In the genomic region with DNA sequence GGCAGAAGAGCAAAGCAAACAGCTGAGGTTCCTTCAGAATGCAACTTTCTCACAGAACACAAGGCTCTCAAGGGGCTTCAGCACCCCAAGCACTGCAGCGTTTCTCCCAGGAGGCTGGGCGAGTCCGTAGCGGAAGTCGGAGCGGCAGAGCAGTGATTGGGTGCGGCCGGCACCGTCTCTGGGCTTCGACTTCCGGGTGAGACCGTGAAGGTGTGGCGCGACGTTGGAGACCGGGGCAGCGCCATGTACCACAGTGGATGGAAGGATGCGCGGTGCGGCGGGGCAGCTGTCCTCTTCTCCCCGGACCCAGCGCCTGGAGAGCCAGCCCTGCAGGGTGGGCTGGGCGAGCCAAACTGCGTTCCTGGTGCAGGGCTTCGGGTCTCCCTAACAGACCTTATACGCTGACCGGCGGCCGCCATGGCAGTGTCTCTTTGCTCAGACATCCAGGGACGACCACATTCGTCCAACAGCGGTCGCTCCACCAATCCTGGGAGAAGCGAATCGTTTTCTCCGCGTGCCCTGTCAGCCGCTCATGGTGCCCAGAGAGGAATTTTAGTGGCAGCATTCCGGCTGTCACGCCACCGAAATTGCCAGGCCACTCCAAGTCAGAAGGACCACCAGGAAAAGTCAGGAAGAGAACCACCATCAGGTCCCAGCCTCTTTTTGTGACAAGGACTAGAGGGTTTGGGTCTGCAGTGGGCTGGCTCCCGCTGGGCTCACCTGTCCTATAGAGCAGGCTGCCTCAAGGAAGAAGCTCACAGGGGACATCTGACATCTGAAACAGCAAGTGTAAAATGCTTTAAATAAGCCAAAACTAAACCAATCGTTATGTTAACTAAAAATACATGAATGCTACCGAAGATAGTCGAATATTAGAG, we compare ENCODE assay signal across 9 cellular contexts. TPM values are rescaled to one million over a fixed set of nuclear protein-coding genes. Genes with fewer than 3 reads are reported as not detected.
A peak's percentile ranks its signal among the peaks of the same experiment; 100 is the strongest.
DNase-seq lines count a peak whose midpoint lies in the region; ATAC-seq, FAIRE-seq and TF ChIP-seq lines count a peak whose summit lies in the region.
"Had no signal": no experiment of that assay in that cellular context is flagged by ENCODE, and none has a peak within 500 bp of the region (broad histone marks: within the 10 kb centered on the region; RNA-seq: fewer than 3 reads in every experiment).

No MANE protein-coding gene starts in this region.

- H3K4me1 ChIP-seq in GM12878 (ENCODE audit: control insufficient read depth, insufficient read depth, low read length), result no peaks in the 10 kb centered on the region; the same call in 1 of the 2 replicates
- peaks cover 3% of the 10 kb centered on the region for H3K4me1 ChIP-seq in iPS-15b (ENCODE audit: control insufficient read depth, insufficient read depth, low read length)
- peaks cover 0 to 12% (median 0%) of the 10 kb centered on the region in 3 donors for H3K4me1 ChIP-seq in skeletal muscle tissue (ENCODE audit: control insufficient read depth in 3 of 3, insufficient read depth in 3 of 3, low read length in 3 of 3)

- peak overlapping the region; percentile 90 for H2AFZ ChIP-seq in GM12878 (ENCODE audit: control insufficient read depth, low read depth, low read length)

- H3K9ac ChIP-seq in GM12878 (ENCODE audit: control insufficient read depth, insufficient read depth, low read length), result peak overlapping the region; percentile 79
- H3K9ac ChIP-seq in iPS-15b (ENCODE audit: low read depth, low read length), result peak overlapping the region; percentile 62
- peak overlapping the region; percentile 61 to 70 (median 65) for H3K9ac ChIP-seq in skeletal muscle tissue (ENCODE audit: low read depth in 1 of 3, low read length in 3 of 3)

- no peaks in the 10 kb centered on the region for H4K20me1 ChIP-seq in GM12878 (ENCODE audit: control insufficient read depth, insufficient read depth)

- no peaks in the 10 kb centered on the region for H3K27me3 ChIP-seq in GM12878 (replicated peaks in 1 of 2; ENCODE audit: control insufficient read depth in 2 of 2, insufficient read depth in 2 of 2, low read length in 1 of 2)
- no peaks in the 10 kb centered on the region for H3K27me3 ChIP-seq in iPS-15b (ENCODE audit: control insufficient read depth, insufficient read depth, low read length)
- H3K27me3 ChIP-seq in skeletal muscle tissue (ENCODE audit: control insufficient read depth in 3 of 3, insufficient read depth in 3 of 3, low read length in 3 of 3), result peaks cover 0 to under 1% (median 0%) of the 10 kb centered on the region in 3 donors

- intact Hi-C loops in GM12878 (cut with micrococcal nuclease; ENCODE audit: unreplicated experiment), result loop anchor here (2.0 kb wide), 1 partner anchor 20 kb away; no protein-coding TSS in a partner anchor

- TF ChIP-seq RAD21 in GM12878 (IDR thresholded peaks at IDR 0.05; ENCODE audit: insufficient read depth, low read depth, low read length), result no peak

- peaks cover 10% of the 10 kb centered on the region for H3K79me2 ChIP-seq in GM12878 (ENCODE audit: control insufficient read depth, insufficient read depth, low read length)

- BruUV-seq in GM12878 (replicated peaks; lab: Mats Ljungman, UMichigan), result TSS peak; percentile 46

- H3K9me3 ChIP-seq in GM12878 (replicated peaks; ENCODE audit: control insufficient read depth, insufficient read depth, low read length), result no peaks in the 10 kb centered on the region; the same call in 2 of the 3 replicates
- H3K9me3 ChIP-seq in iPS-15b (ENCODE audit: control insufficient read depth, insufficient read depth, low read length), result no peaks in the 10 kb centered on the region
- no peaks in the 10 kb centered on the region for H3K9me3 ChIP-seq in skeletal muscle tissue (ENCODE audit: control insufficient read depth in 3 of 3, low read length in 3 of 3)

- peak; percentile 94; the same call in 1 of the 2 replicates for TF ChIP-seq POLR2A in GM12878 (IDR thresholded peaks at IDR 0.05; ENCODE audit: low read depth, low read length)

- H3K4me3 ChIP-seq in GM12878 (peak overlapping the region; percentile 86), iPS-15b (ENCODE audit: low read depth, low read length) (peak overlapping the region; percentile 81), skeletal muscle tissue (ENCODE audit: low read length in 3 of 3) (peak overlapping the region; percentile 86 to 92 (median 88))

- DNase-seq in DMS153 (lab: John Stamatoyannopoulos, UW), result peak; percentile 74
- DNase-seq in LHCN-M2 (ENCODE audit: low read depth), result peak; percentile 83
- peak; percentile 50 for DNase-seq in T-helper 9 cell
- peak; percentile 39 for DNase-seq in GM12878 (ENCODE audit: low read depth, low spot score)
- no peak for DNase-seq in NOMO-1 treated with DMSO at 0.1 percent for 48 hours (lab: John Stamatoyannopoulos, UW; ENCODE audit: unreplicated experiment)

- in situ Hi-C loops in GM12878 (cut with MboI), result no loop called here

- CTCF ChIA-PET in GM12878 (lab: Yijun Ruan, JAX), result interaction anchor here (0.7 to 4.3 kb wide), 6 partner anchors 9 to 188 kb away, joined by 3 to 51 read pairs (median 4); no protein-coding TSS in a partner anchor

- SMC1A ChIA-PET in GM12878 (lab: Charles Lee; ENCODE audit: uncharacterized antibody, unreplicated experiment), result interaction anchor here (1.0 to 2.4 kb wide), 5 partner anchors 10 to 26 kb away, joined by 4 to 24 read pairs (median 9); no protein-coding TSS in a partner anchor

- POLR2A ChIA-PET in GM12878 (lab: Charles Lee), result interaction anchor here (1.4 kb wide), 1 partner anchor 22 kb away, joined by 4 read pairs; no protein-coding TSS in a partner anchor

- peak overlapping the region; percentile 75 for H3K4me2 ChIP-seq in GM12878 (ENCODE audit: control insufficient read depth, insufficient read depth)

- ATAC-seq in GM21528 (IDR thresholded peaks at IDR 0.05; ENCODE audit: low FRiP score, unreplicated experiment), result peak; percentile 100
- peak; percentile 100 for ATAC-seq in GM12878

- RAD21 ChIA-PET in GM12878 (lab: Charles Lee; ENCODE audit: unreplicated experiment), result interaction anchor here (0.6 to 2.9 kb wide), 4 partner anchors 18 to 390 kb away, joined by 3 to 13 read pairs (median 6); partner anchors contain the start of gene TRIM61

- no peak for TF ChIP-seq CTCF in GM12878 (IDR thresholded peaks at IDR 0.05 in 2 of 3, conservative IDR thresholded peaks at IDR 0.05 in 1 of 3; ENCODE audit: control insufficient read depth in 2 of 3, extremely low read depth in 1 of 3, insufficient read depth in 1 of 3, low read depth in 3 of 3, low read length in 3 of 3)

- peak; percentile 54 for FAIRE-seq in GM12878 (lab: Jason Lieb, UNC)

- 1% methylated on average over 41 of the region's 46 CpGs for WGBS in GM12878 (ENCODE audit: insufficient coverage, insufficient replicate concordance, low lambda C conversion rate, missing lambda C conversion rate)

- H3K36me3 ChIP-seq in GM12878 (ENCODE audit: control insufficient read depth in 2 of 2, insufficient read depth in 2 of 2, low read length in 1 of 2), result no peaks in the 10 kb centered on the region; a peak in 2 of 4 replicates
- no peaks in the 10 kb centered on the region for H3K36me3 ChIP-seq in iPS-15b (ENCODE audit: control insufficient read depth, insufficient read depth, low read length)
- no peaks in the 10 kb centered on the region for H3K36me3 ChIP-seq in skeletal muscle tissue (ENCODE audit: control insufficient read depth in 3 of 3, insufficient read depth in 3 of 3, low read length in 3 of 3)

- no peak for TF ChIP-seq EP300 in GM12878 (IDR thresholded peaks at IDR 0.05; ENCODE audit: borderline replicate concordance in 1 of 2, control insufficient read depth in 1 of 2, low read depth in 2 of 2, low read length in 2 of 2)

- H3K27ac ChIP-seq in GM12878 (ENCODE audit: control insufficient read depth, insufficient read depth) (peak overlapping the region; percentile 58), skeletal muscle tissue (ENCODE audit: low read depth, low read length) (no peak overlapping the region)

TF ChIP-seq in GM12878, 131 proteins besides CTCF, POLR2A, EP300 and RAD21 (continues in another document):
- TF ChIP-seq JUND (IDR thresholded peaks at IDR 0.05; ENCODE audit: low read depth, low read length) (no peak), KDM1A (IDR thresholded peaks at IDR 0.05; ENCODE audit: borderline replicate concordance) (no peak), FOS (IDR thresholded peaks at IDR 0.05; ENCODE audit: borderline replicate concordance, extremely low read depth, insufficient read length) (no peak), RELB (IDR thresholded peaks at IDR 0.05; ENCODE audit: low read depth) (peak; percentile 27; the same call in 1 of the 2 replicates), PML (IDR thresholded peaks at IDR 0.05; ENCODE audit: low read length) (peak; percentile 80), NR2C2 (IDR thresholded peaks at IDR 0.05; ENCODE audit: borderline replicate concordance, control insufficient read depth, insufficient read length, low read depth) (no peak)

RNA-seq across cellular contexts. Expression of gene TRIM61, which starts 20.5 kb away (rescaled TPM):
- total RNA-seq in LHCN-M2 (2014; rRNA removed) (not detected in 2 replicates), GM12878 (2014; rRNA removed) (3.4 TPM in 2 replicates), GM12878 (2014; rRNA removed; fragmentation: Illumina TruSeq; extraction: Trizol) (5.2 and 5.9 TPM in 2 replicates), GM12878 (2021) (5.6 and 5.7 TPM in 2 replicates), skeletal muscle tissue (2.6 TPM)
- 0.04 TPM for polyA plus RNA-seq in LHCN-M2 (2012)
- total RNA-seq in GM12878 (2013; cell fraction: nucleolus; rRNA removed), result 3.7 and 4.6 TPM in 2 replicates
- polyA plus RNA-seq in GM12878 (2011; ENCODE audit: low read depth), result 4.6 TPM
- polyA plus RNA-seq in GM12878 (2011; rRNA removed) (3.2 and 4.0 TPM in 2 replicates), GM12878 (2014; fragmentation: Illumina TruSeq; extraction: Trizol) (5.7 and 6.1 TPM in 2 replicates), GM12878 (2014; fragmentation: Nextera tagmentation; extraction: Ambion mirVana) (1 to 10 TPM; 7.1 to 9.0 TPM), GM12878 (2014; rRNA removed) (3.3 TPM in 2 replicates), GM12878 (2016; fragmentation: Nextera tagmentation; extraction: Ambion mirVana) (10 to 100 TPM in 1 of 2 experiments, 1 to 10 TPM in 1; 8.5 to 10.9 TPM)
- 2.2 and 2.6 TPM in 2 replicates for polyA plus RNA-seq in GM12878 (2011; cell fraction: cytosol; rRNA removed)
- polyA plus RNA-seq in GM12878 (2011; cell fraction: nucleus; rRNA removed), result 2.0 and 2.8 TPM in 2 replicates
- polyA plus RNA-seq in GM12878 (2012), result 4.1 TPM in 2 replicates
- polyA minus RNA-seq in GM12878 (2011; rRNA and poly(A)+ RNA removed), result 5.4 and 7.2 TPM in 2 replicates
- polyA minus RNA-seq in GM12878 (2011; cell fraction: cytosol; rRNA and poly(A)+ RNA removed), result 2.2 TPM in 1 of 2 replicates, not detected in the other
- 1.9 and 2.6 TPM in 2 replicates for polyA minus RNA-seq in GM12878 (2011; cell fraction: nucleus; rRNA and poly(A)+ RNA removed)
- total RNA-seq: glomerular endothelial cell had no signal
